ENCODE assay signal across 8 cellular contexts in genomic region chr11:108497317-108498045, GRCh38. TPM values are rescaled to one million over a fixed set of nuclear protein-coding genes. Genes with fewer than 3 reads are reported as not detected.
DNase-seq lines count a peak whose midpoint lies in the region; TF ChIP-seq lines count a peak whose summit lies in the region.

No MANE protein-coding gene starts in this region.

- intact Hi-C loops in OCI-LY7 (cut with micrococcal nuclease; ENCODE audit: unreplicated experiment), result no loop called here

- BruUV-seq in OCI-LY7 (replicated peaks; lab: Mats Ljungman, UMichigan), result no TSS peak

- TF ChIP-seq CTCF in GM20000 (IDR thresholded peaks at IDR 0.05; ENCODE audit: extremely low read depth, missing control alignments) (no peak), OCI-LY7 (conservative IDR thresholded peaks at IDR 0.05; ENCODE audit: low read length) (no peak)

- no peaks in the 10 kb centered on the region for H3K9me2 ChIP-seq in OCI-LY7 (ENCODE audit: insufficient read depth, low read length)

- DNase-seq in CMK (ENCODE audit: low read depth) (peak; percentile 11), GM20000 (ENCODE audit: low spot score) (peak; percentile 79), HT-29 (ENCODE audit: low spot score) (peak; percentile 97), OCI-LY7 (ENCODE audit: low spot score) (no peak), activated T-cell treated with anti-CD3 and anti-CD28 coated beads for 4 hours (peak; percentile 46), epithelial cell of prostate (ENCODE audit: low read depth, low spot score) (peak; percentile 75), middle frontal gyrus (ENCODE audit: extremely low spot score, low spot score) (peak; percentile 28)
- DNase-seq in stimulated activated CD8-positive, alpha-beta memory T cell treated with anti-CD3 and anti-CD28 coated beads, Interleukin-2, amount 100 ng/mL, for 1 hour (ENCODE audit: low read depth in 2 of 2), result peak; percentile 21 to 44

- peak overlapping the region; percentile 4; the same call in 1 of the 2 replicates for H3K4me2 ChIP-seq in OCI-LY7 (ENCODE audit: low read length)

- H3K27ac ChIP-seq in OCI-LY7 (ENCODE audit: low read depth, low read length, poor library complexity, severe bottlenecking) (no peak overlapping the region), epithelial cell of prostate (peak overlapping the region; percentile 73)

- no peaks in the 10 kb centered on the region for H3K4me1 ChIP-seq in OCI-LY7 (ENCODE audit: insufficient read depth, low read length, poor library complexity, severe bottlenecking)

- no peaks in the 10 kb centered on the region for H3K9me3 ChIP-seq in OCI-LY7 (ENCODE audit: low read length)

- POLR2A ChIA-PET in OCI-LY7 (lab: Charles Lee), result no interaction called here

- no peak overlapping the region for H3K4me3 ChIP-seq in OCI-LY7 (ENCODE audit: low read depth, low read length, poor library complexity, severe bottlenecking)

- H3K79me2 ChIP-seq in OCI-LY7 (ENCODE audit: insufficient read depth, low read depth, low read length), result no peaks in the 10 kb centered on the region

- CTCF ChIA-PET in OCI-LY7 (lab: Charles Lee; ENCODE audit: unreplicated experiment), result no interaction called here

- no peaks in the 10 kb centered on the region for H3K36me3 ChIP-seq in OCI-LY7 (ENCODE audit: insufficient read depth, low read length)

- H4K20me1 ChIP-seq in OCI-LY7 (ENCODE audit: insufficient read depth, low read length), result no peaks in the 10 kb centered on the region

- H2AFZ ChIP-seq in OCI-LY7 (ENCODE audit: low read length), result no peak overlapping the region

RNA-seq across cellular contexts. Expression of gene POGLUT3, which starts 0.7 kb away (rescaled TPM):
- total RNA-seq in HT-29 (2014; rRNA removed; shearing (Covaris generic)), result 6.8 and 7.8 TPM in 2 replicates
- not detected in 2 replicates for total RNA-seq in OCI-LY7 (2014; rRNA removed; shearing (Covaris generic))
- total RNA-seq in OCI-LY7 (2022), result not detected in 2 replicates

RNA-seq across cellular contexts. Expression of gene C11orf65, which starts 30.2 kb away (rescaled TPM):
- total RNA-seq in HT-29 (2014; rRNA removed; shearing (Covaris generic)), result 0.64 TPM in 1 of 2 replicates, not detected in the other
- 0.15 and 0.98 TPM in 2 replicates for total RNA-seq in OCI-LY7 (2014; rRNA removed; shearing (Covaris generic))
- 2.0 and 3.4 TPM in 2 replicates for total RNA-seq in OCI-LY7 (2022)
